In the genomic region with DNA sequence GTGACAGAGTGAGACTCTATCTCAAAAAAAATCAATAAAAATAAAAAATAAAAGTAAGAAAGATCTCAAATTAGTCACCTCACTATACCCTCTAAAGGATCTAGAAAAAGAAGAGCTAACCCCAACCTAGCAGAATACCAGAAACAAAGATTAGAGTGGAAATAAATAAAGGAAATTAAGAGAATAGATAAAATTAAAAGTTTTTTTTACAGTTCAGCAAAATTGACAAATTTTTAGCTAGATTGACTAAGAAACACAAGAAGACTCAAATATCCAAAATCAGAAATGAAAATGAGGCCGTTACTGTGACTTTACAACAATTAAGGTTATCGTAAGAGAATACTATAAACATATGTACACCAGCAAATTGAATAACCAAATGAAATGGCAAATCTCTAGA, we compare ENCODE assay signal across 7 cellular contexts.
"Had no signal": no experiment of that assay in that cellular context is flagged by ENCODE, and none has a peak within 500 bp of the region (broad histone marks: within the 10 kb centered on the region; RNA-seq: fewer than 3 reads in every experiment).

No MANE protein-coding gene starts in this region.

- H3K27ac ChIP-seq: HL-60, KMS-11 had no signal

- ATAC-seq: HepG2 had no signal

- H3K4me2 ChIP-seq: KMS-11 had no signal

- H3K9ac ChIP-seq: KMS-11 had no signal

- DNase-seq: IMR-90, KBM-7, KG1 had no signal

- FAIRE-seq: HepG2, HTR-8/SVneo had no signal
